8 cellular contexts compared by ENCODE assay signal in the genomic region with DNA sequence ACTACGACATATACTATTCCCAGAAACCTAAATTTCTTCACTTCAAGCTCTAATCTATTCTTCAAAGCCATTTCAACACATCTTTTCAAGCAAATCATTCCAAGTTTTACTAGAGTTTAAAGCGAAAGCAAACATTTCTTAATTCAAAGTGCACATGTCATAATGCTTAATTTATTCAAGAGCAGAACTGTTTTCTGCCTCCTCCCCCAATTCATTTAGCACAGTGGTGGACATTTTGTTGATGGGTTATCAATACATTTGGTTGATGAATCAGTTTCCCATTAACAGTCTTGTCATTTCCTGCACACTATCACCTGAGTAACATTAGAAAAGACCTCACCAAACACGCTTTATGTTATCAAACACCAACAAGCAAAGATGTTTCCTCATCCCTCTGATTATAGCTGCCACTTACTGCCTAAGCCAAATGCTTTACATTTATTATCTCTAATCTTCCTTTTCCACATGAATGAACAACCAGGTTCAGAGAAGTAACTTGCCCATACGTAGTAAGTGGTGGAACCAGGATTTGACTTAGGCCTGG.
A peak's percentile ranks its signal among the peaks of the same experiment; 100 is the strongest.
DNase-seq lines count a peak whose midpoint lies in the region; ATAC-seq and TF ChIP-seq lines count a peak whose summit lies in the region.

No MANE protein-coding gene starts in this region.

- DNase-seq in AG04449 (ENCODE audit: low read depth, low spot score) (no peak), brain microvascular endothelial cell (no peak), NCI-H774 (lab: John Stamatoyannopoulos, UW) (no peak), T-helper 9 cell (no peak)

- H3K27me3 ChIP-seq in HUES6 (ENCODE audit: control insufficient read depth, insufficient read depth, low read length) (no peaks in the 10 kb centered on the region), brain microvascular endothelial cell (replicated peaks) (no peaks in the 10 kb centered on the region), mucosa of stomach (ENCODE audit: control insufficient read depth, insufficient read depth, low read length) (no peaks in the 10 kb centered on the region)

- H3K9me3 ChIP-seq in HUES6 (ENCODE audit: control insufficient read depth, insufficient read depth, low read depth, low read length) (no peaks in the 10 kb centered on the region; the same call in 1 of the 2 replicates), mucosa of stomach (ENCODE audit: control insufficient read depth, low read length) (no peaks in the 10 kb centered on the region)

- H3K4me1 ChIP-seq in HUES6 (ENCODE audit: control insufficient read depth, insufficient read depth, low read length) (peaks cover 19% of the 10 kb centered on the region), mucosa of stomach (ENCODE audit: control insufficient read depth, insufficient read depth, low read length) (peaks cover 20% of the 10 kb centered on the region)

- no peak for ATAC-seq in GM18861 (IDR thresholded peaks at IDR 0.05; ENCODE audit: unreplicated experiment)
- ATAC-seq in HG03565 (IDR thresholded peaks at IDR 0.05; ENCODE audit: unreplicated experiment): no peak

- H3K27ac ChIP-seq in HUES6 (ENCODE audit: low read depth, low read length) (peak overlapping the region; percentile 100; the same call in 1 of the 2 replicates), brain microvascular endothelial cell (no peak overlapping the region)

- in situ Hi-C loops in brain microvascular endothelial cell (cut with HindIII; ENCODE audit: low pct_ligation_motif_present, low sequenced_read_pairs): no loop called here

- H3K36me3 ChIP-seq in HUES6 (ENCODE audit: control insufficient read depth, insufficient read depth, low read length): peaks cover 34% of the 10 kb centered on the region
- H3K36me3 ChIP-seq in brain microvascular endothelial cell (replicated peaks): peaks cover 6% of the 10 kb centered on the region
- H3K36me3 ChIP-seq in mucosa of stomach (ENCODE audit: control insufficient read depth, insufficient read depth, low read length): no peaks in the 10 kb centered on the region

- POLR2A ChIA-PET in AG04449 (lab: Yijun Ruan, JAX): no interaction called here

- CTCF ChIA-PET in AG04449 (lab: Yijun Ruan, JAX): interaction anchor here (1.0 to 11.3 kb wide), 9 partner anchors 9 to 301 kb away, joined by 3 to 216 read pairs (median 8); partner anchors contain the start of gene TMEM200B

- TF ChIP-seq CTCF in AG04449 (IDR thresholded peaks at IDR 0.05; ENCODE audit: insufficient read depth, low read length, missing control alignments) (no peak), brain microvascular endothelial cell (IDR thresholded peaks at IDR 0.05; ENCODE audit: low read depth, low read length, missing control alignments) (no peak)

- H3K9ac ChIP-seq in HUES6 (ENCODE audit: low read length) (peak overlapping the region; percentile 100), mucosa of stomach (ENCODE audit: low read length) (peak overlapping the region; percentile 99)

- H3K4me3 ChIP-seq in AG04449 (ENCODE audit: low read depth, low read length) (peak overlapping the region; percentile 95), HUES6 (ENCODE audit: low read depth, low read length) (peak overlapping the region; percentile 99), brain microvascular endothelial cell (ENCODE audit: low read depth, low read length) (peak overlapping the region; percentile 96), mucosa of stomach (ENCODE audit: low read length) (peak overlapping the region; percentile 5)

Comparison
In these comparisons a context has a peak if more than half of its experiments do, and no peak if none do; other contexts are left out.
1. H3K4me3 ChIP-seq: peak in every context shown above with its lines; median percentile 99 in HUES6; 96 in brain microvascular endothelial cell; 95 in AG04449; 5 in mucosa of stomach.